Comparison of ENCODE assay signal across 27 cellular contexts in the genomic region with DNA sequence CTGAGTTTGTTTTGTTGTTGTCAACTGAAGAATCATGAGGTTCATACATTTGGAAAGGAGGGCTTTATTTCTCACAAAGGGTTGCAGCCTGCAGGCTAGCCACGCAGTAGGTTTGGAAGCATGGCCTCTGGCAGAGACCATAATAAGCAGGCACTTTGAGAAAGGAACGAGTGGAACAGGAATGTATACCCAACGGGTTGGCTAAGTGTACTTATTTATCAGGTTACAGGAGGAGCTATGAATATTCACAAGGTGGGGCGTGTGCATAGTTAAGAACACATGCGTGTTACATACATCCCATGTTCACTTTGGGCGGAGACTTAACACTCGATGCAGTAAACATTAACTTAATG. TPM values are rescaled to one million over a fixed set of nuclear protein-coding genes. Genes with fewer than 3 reads are reported as not detected.
"Had no signal": no experiment of that assay in that cellular context is flagged by ENCODE, and none has a peak within 500 bp of the region (broad histone marks: within the 10 kb centered on the region; RNA-seq: fewer than 3 reads in every experiment).

No MANE protein-coding gene starts in this region.

- H3K27me3 ChIP-seq: SJCRH30 had no signal

- H3K36me3 Mint-ChIP-seq: activated naive CD4-positive, alpha-beta T cell treated with anti-CD3 and anti-CD28 coated beads, Interleukin-2, amount 10 ng/mL, durations not matched to agents 7 days and 5 days had no signal

- DNase-seq: activated CD4-positive, alpha-beta T cell treated with anti-CD3 and anti-CD28 coated beads for 48 hours; activated CD4-positive, alpha-beta T cell treated with anti-CD3 and anti-CD28 coated beads, Interleukin-2, amount 50 U/mL, for 48 hours; activated CD4-positive, CD25-positive, alpha-beta regulatory T cell treated with anti-CD3 and anti-CD28 coated beads, Interleukin-2, amount 50 U/mL, for 72 hours; activated gamma-delta T cell treated with Interleukin-2 at 50 U/mL for 16 hours; activated naive CD4-positive, alpha-beta T cell treated with anti-CD3 and anti-CD28 coated beads, Interleukin-2, amount 10 ng/mL, durations not matched to agents 7 days and 5 days; activated naive CD8-positive, alpha-beta T cell treated with anti-CD3 and anti-CD28 coated beads for 36 hours; activated T-cell treated with anti-CD3 and anti-CD28 coated beads, Interleukin-2, amount 50 U/mL, for 72 hours; caudate nucleus; KBM-7; NCI-H1048; NCI-H146; NCI-H187 treated with DMSO at 0.1 percent for 48 hours; NCI-H2081 treated with DMSO at 0.1 percent for 48 hours; NCI-H2171; NCI-H345; NCI-H510A; NCI-H526 treated with DMSO at 0.1 percent for 48 hours; NCI-H82; Right ventricle myocardium superior; RPMI8226; SJCRH30; SK-N-SH had no signal

- H3K36me3 ChIP-seq: brain microvascular endothelial cell, SJCRH30 had no signal

- H3K4me3 Mint-ChIP-seq: activated naive CD4-positive, alpha-beta T cell treated with anti-CD3 and anti-CD28 coated beads, Interleukin-2, amount 10 ng/mL, durations not matched to agents 7 days and 5 days; activated naive CD8-positive, alpha-beta T cell treated with anti-CD3 and anti-CD28 coated beads for 36 hours; activated T-cell treated with anti-CD3 and anti-CD28 coated beads, Interleukin-2, amount 50 U/mL, for 72 hours; T-helper 2 cell treated with Interferon-gamma antibody and Interleukin-4, amounts not matched to agents 5 μg/mL and 100 μg/mL, for 36 hours; WTC11 had no signal

- H3K27ac Mint-ChIP-seq: activated naive CD4-positive, alpha-beta T cell treated with anti-CD3 and anti-CD28 coated beads, Interleukin-2, amount 10 ng/mL, durations not matched to agents 7 days and 5 days; activated naive CD8-positive, alpha-beta T cell treated with anti-CD3 and anti-CD28 coated beads for 36 hours; activated T-cell treated with anti-CD3 and anti-CD28 coated beads, Interleukin-2, amount 50 U/mL, for 72 hours; activated T-helper 2 cell treated with anti-CD3 and anti-CD28 coated beads, Interferon-gamma antibody, Interleukin-2, Interleukin-4, amounts not matched to agents 10 μg/mL and 5 μg/mL and 100 μg/mL, durations not matched to agents 14 hours and 24 hours and 36 hours; T-helper 2 cell treated with Interferon-gamma antibody and Interleukin-4, amounts not matched to agents 5 μg/mL and 100 μg/mL, for 36 hours; WTC11 had no signal

- H3K9ac ChIP-seq: SK-N-SH had no signal

- H3K27me3 Mint-ChIP-seq: activated naive CD8-positive, alpha-beta T cell treated with anti-CD3 and anti-CD28 coated beads for 36 hours had no signal

- H3K27ac ChIP-seq: brain microvascular endothelial cell, SJCRH30 had no signal

- H3K4me2 ChIP-seq: SK-N-SH had no signal

- H3K4me1 ChIP-seq: SJCRH30 had no signal

- H3K4me3 ChIP-seq: SJCRH30 had no signal

RNA-seq across cellular contexts. Expression of a gene that starts 30.1 kb away (rescaled TPM):
- total RNA-seq: OCI-LY7 had no signal
